In the genomic region with DNA sequence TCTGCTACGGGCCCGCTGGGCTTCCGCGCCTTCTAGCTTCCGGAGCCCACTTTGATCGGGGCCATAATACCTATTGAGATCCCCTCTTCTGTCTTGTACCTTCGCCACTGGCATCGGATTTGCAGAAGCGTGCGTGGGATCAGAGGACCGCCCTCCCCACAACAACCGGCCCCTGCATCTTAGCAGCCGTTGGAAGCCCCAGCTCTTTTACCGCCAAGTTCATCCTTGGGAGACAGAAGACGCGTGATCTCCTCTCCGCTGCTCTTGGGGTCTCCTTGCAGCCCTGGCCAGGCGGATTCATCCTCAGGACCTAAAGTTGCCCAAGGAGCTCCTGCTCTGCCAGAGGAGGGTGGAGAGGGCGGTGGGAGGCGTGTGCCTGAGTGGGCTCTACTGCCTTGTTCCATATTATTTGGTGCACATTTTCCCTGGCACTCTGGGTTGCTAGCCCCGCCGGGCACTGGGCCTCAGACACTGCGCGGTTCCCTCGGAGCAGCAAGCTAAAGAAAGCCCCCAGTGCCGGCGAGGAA, we compare ENCODE assay signal across 8 cellular contexts.
DNase-seq lines count a peak whose midpoint lies in the region; ATAC-seq and TF ChIP-seq lines count a peak whose summit lies in the region.

No MANE protein-coding gene starts in this region.

- ATAC-seq in GM18868 (IDR thresholded peaks at IDR 0.05; ENCODE audit: unreplicated experiment) = no peak

- TF ChIP-seq POLR2A in erythroblast (IDR thresholded peaks at IDR 0.05; ENCODE audit: low read length) = no peak

- no peaks in the 10 kb centered on the region for H3K9me3 ChIP-seq in iPS-18a (ENCODE audit: control insufficient read depth, low read depth, low read length)

- H3K27me3 ChIP-seq in iPS-18a (ENCODE audit: control insufficient read depth, insufficient read depth, low read length) = peaks cover 76% of the 10 kb centered on the region

- TF ChIP-seq CTCF in GM20000 (IDR thresholded peaks at IDR 0.05; ENCODE audit: extremely low read depth, missing control alignments) (no peak), astrocyte of the cerebellum (IDR thresholded peaks at IDR 0.05; ENCODE audit: low read depth, low read length, missing control alignments) (no peak)

- peaks cover 13% of the 10 kb centered on the region for H3K4me1 ChIP-seq in iPS-18a (ENCODE audit: control insufficient read depth, low read depth, low read length)

- no peaks in the 10 kb centered on the region for H3K36me3 ChIP-seq in iPS-18a (ENCODE audit: control insufficient read depth, low read depth, low read length)

- in situ Hi-C loops in astrocyte of the cerebellum (cut with HindIII; ENCODE audit: low sequenced_read_pairs) = no loop called here

- H3K27ac ChIP-seq in iPS-18a (ENCODE audit: low read length) = no peak overlapping the region
- H3K27ac ChIP-seq in skin epidermis = no peak overlapping the region

- H3K9ac ChIP-seq in iPS-18a (ENCODE audit: low read length) = no peak overlapping the region

- peak overlapping the region; percentile 69 for H3K4me3 ChIP-seq in astrocyte of the cerebellum (ENCODE audit: low read depth, low read length)
- peak overlapping the region; percentile 76 for H3K4me3 ChIP-seq in iPS-18a (ENCODE audit: low read length)
- H3K4me3 ChIP-seq in skin epidermis = peak overlapping the region; percentile 27 to 56 (median 44)

- DNase-seq in GM20000 (ENCODE audit: low spot score) (peak; percentile 25), astrocyte of the cerebellum (ENCODE audit: low read depth) (no peak), erythroblast (lab: John Stamatoyannopoulos, UW) (no peak), LoVo (ENCODE audit: low spot score) (no peak), SIG-M5 (lab: John Stamatoyannopoulos, UW) (no peak)
